ENCODE assay signal across 8 cellular contexts in genomic region chr3:150721285-150722130, GRCh38. TPM values are rescaled to one million over a fixed set of nuclear protein-coding genes. Genes with fewer than 3 reads are reported as not detected.
DNase-seq lines count a peak whose midpoint lies in the region; ATAC-seq and TF ChIP-seq lines count a peak whose summit lies in the region.

No MANE protein-coding gene starts in this region.

- H3K4me3 ChIP-seq in cardiac muscle cell, result no peak overlapping the region

- no peak overlapping the region for H3K4me3 Mint-ChIP-seq in activated B cell treated with CpG ODN at 0.5 μM for 24 hours

- no peaks in the 10 kb centered on the region for H3K9me3 ChIP-seq in cardiac muscle cell (ENCODE audit: low read depth)

- peak; percentile 77 for DNase-seq in Ammon's horn (ENCODE audit: low spot score)
- DNase-seq in NCI-H2227 (lab: John Stamatoyannopoulos, UW; ENCODE audit: unreplicated experiment), result peak; percentile 70
- DNase-seq in activated B cell treated with CpG ODN at 0.5 μM for 24 hours, result no peak
- DNase-seq in cardiac muscle cell (ENCODE audit: low read depth in 1 of 2, low spot score in 1 of 2), result peak; percentile 72 to 77
- DNase-seq in renal cortical epithelial cell (ENCODE audit: low read depth), result peak; percentile 65
- no peak for DNase-seq in activated CD4-positive, CD25-positive, alpha-beta regulatory T cell treated with anti-CD3 and anti-CD28 coated beads, Interleukin-2, amount 50 U/mL, for 72 hours

- no peaks in the 10 kb centered on the region for H3K36me3 Mint-ChIP-seq in activated B cell treated with CpG ODN at 0.5 μM for 24 hours (ENCODE audit: low read depth)

- H3K27ac ChIP-seq in cardiac muscle cell, result no peak overlapping the region

- TF ChIP-seq CTCF in activated B cell treated with CpG ODN at 0.5 μM for 24 hours (IDR thresholded peaks at IDR 0.05) (no peak), cardiac muscle cell (IDR thresholded peaks at IDR 0.05; ENCODE audit: low read depth, low read length) (peak; percentile 70)

- H3K36me3 ChIP-seq in cardiac muscle cell, result no peaks in the 10 kb centered on the region

- intact Hi-C loops in activated B cell treated with CpG ODN at 0.5 μM for 24 hours (cut with micrococcal nuclease), result loop anchor here (1.0 kb wide), 8 partner anchors 18 to 425 kb away; no protein-coding TSS in a partner anchor

- H3K27ac Mint-ChIP-seq in activated B cell treated with CpG ODN at 0.5 μM for 24 hours, result no peak overlapping the region

- peak; percentile 68 for ATAC-seq in GM18858 (IDR thresholded peaks at IDR 0.05; ENCODE audit: unreplicated experiment)
- peak; percentile 61 for ATAC-seq in HG03196 (IDR thresholded peaks at IDR 0.05; ENCODE audit: unreplicated experiment)
- peak; percentile 94 for ATAC-seq in activated B cell treated with CpG ODN at 0.5 μM for 24 hours (ENCODE audit: low read depth)

- no peaks in the 10 kb centered on the region for H3K4me1 ChIP-seq in cardiac muscle cell (ENCODE audit: low read depth)

- POLR2A ChIA-PET in activated B cell treated with CpG ODN at 0.5 μM for 24 hours (lab: Charles Lee), result interaction anchor here (0.8 to 5.3 kb wide), 2 partner anchors 17 to 41 kb away, joined by 3 to 43 read pairs; partner anchors contain the start of gene SIAH2

- CTCF ChIA-PET in activated B cell treated with CpG ODN at 0.5 μM for 24 hours (lab: Charles Lee), result interaction anchor here (0.7 to 2.7 kb wide), 26 partner anchors 10 to 365 kb away, joined by 3 to 45 read pairs (median 4); partner anchors contain the start of genes ERICH6 and SIAH2

- peaks cover 7% of the 10 kb centered on the region for H3K4me1 Mint-ChIP-seq in activated B cell treated with CpG ODN at 0.5 μM for 24 hours

- no peaks in the 10 kb centered on the region for H3K27me3 Mint-ChIP-seq in activated B cell treated with CpG ODN at 0.5 μM for 24 hours

- no peaks in the 10 kb centered on the region for H3K27me3 ChIP-seq in cardiac muscle cell

- H3K9me3 Mint-ChIP-seq in activated B cell treated with CpG ODN at 0.5 μM for 24 hours, result no peaks in the 10 kb centered on the region

RNA-seq across cellular contexts. Expression of gene ERICH6, which starts 17.8 kb away (rescaled TPM):
- total RNA-seq in activated B cell treated with CpG ODN at 0.5 μM for 24 hours (not detected in 2 replicates), cardiac muscle cell (0.18 TPM in 1 of 2 replicates, not detected in the other), renal cortical epithelial cell (0.35 TPM in 1 of 2 replicates, not detected in the other)
- polyA plus RNA-seq in cardiac muscle cell, result 0.44 and 0.55 TPM in 2 replicates

RNA-seq across cellular contexts. Expression of gene SIAH2, which starts 41.5 kb away (rescaled TPM):
- total RNA-seq in activated B cell treated with CpG ODN at 0.5 μM for 24 hours (44.5 and 44.7 TPM in 2 replicates), cardiac muscle cell (39.6 and 65.7 TPM in 2 replicates), renal cortical epithelial cell (33.7 and 34.7 TPM in 2 replicates)
- polyA plus RNA-seq in cardiac muscle cell, result 49.7 and 66.0 TPM in 2 replicates

Comparison
In these comparisons a context has a peak if more than half of its experiments do, and no peak if none do; other contexts are left out.
1. DNase-seq: peak in Ammon's horn (single experiment), NCI-H2227 (single experiment), cardiac muscle cell (2 of 2) and renal cortical epithelial cell (single experiment); none in activated B cell treated with CpG ODN at 0.5 μM for 24 hours (single experiment) and activated CD4-positive, CD25-positive, alpha-beta regulatory T cell treated with anti-CD3 and anti-CD28 coated beads, Interleukin-2, amount 50 U/mL, for 72 hours (single experiment).
2. Peak in every context shown above with its lines, with median percentiles within 50 percentile points of each other: ATAC-seq.